ENCODE assay signal across 21 cellular contexts in genomic region chr5:139381837-139382361, GRCh38. TPM values are rescaled to one million over a fixed set of nuclear protein-coding genes. Genes with fewer than 3 reads are reported as not detected.
A peak's percentile ranks its signal among the peaks of the same experiment; 100 is the strongest.
DNase-seq lines count a peak whose midpoint lies in the region; ATAC-seq and TF ChIP-seq lines count a peak whose summit lies in the region.
"Had no signal": no experiment of that assay in that cellular context is flagged by ENCODE, and none has a peak within 500 bp of the region (broad histone marks: within the 10 kb centered on the region; RNA-seq: fewer than 3 reads in every experiment).

No MANE protein-coding gene starts in this region.

- TF ChIP-seq POLR2A in spleen (IDR thresholded peaks at IDR 0.05) = no peak

- H4K20me1 ChIP-seq in DND-41 (ENCODE audit: insufficient read depth, low read length) (peaks cover 14% of the 10 kb centered on the region), hepatocyte (ENCODE audit: insufficient read depth, poor library complexity, severe bottlenecking) (no peaks in the 10 kb centered on the region)

- H2AFZ ChIP-seq in DND-41 (ENCODE audit: low read depth, low read length) = no peak overlapping the region
- no peak overlapping the region for H2AFZ ChIP-seq in hepatocyte

- DNase-seq in DND-41 = peak; percentile 14
- DNase-seq in RWPE1 (ENCODE audit: low spot score) = no peak
- no peak for DNase-seq in hepatocyte (ENCODE audit: low spot score)
- peak; percentile 69 for DNase-seq in spleen
- no peak for DNase-seq in central memory CD4-positive, alpha-beta T cell
- DNase-seq in NCI-H1092 treated with DMSO at 0.1 percent for 48 hours (lab: John Stamatoyannopoulos, UW) = no peak
- DNase-seq in hippocampal formation (lab: John Stamatoyannopoulos, UW) = no peak
- DNase-seq: activated CD8-positive, alpha-beta T cell treated with anti-CD3 and anti-CD28 coated beads for 36 hours; activated T-cell treated with anti-CD3 and anti-CD28 coated beads for 4 hours; DMS79 treated with DMSO at 0.1 percent for 48 hours; left lung; NCI-H1417; NCI-H510A; nephron progenitor cell; SK-N-SH; stimulated activated CD4-positive, alpha-beta T cell treated with anti-CD3 and anti-CD28 coated beads, Interleukin-1b, Interleukin-23, amount 100 ng/mL, for 48 hours; stimulated activated naive CD4-positive, alpha-beta T cell had no signal

- H3K36me3 ChIP-seq in DND-41 (ENCODE audit: insufficient read depth, low read length) = peaks cover 32% of the 10 kb centered on the region
- H3K36me3 ChIP-seq in hepatocyte (replicated peaks; ENCODE audit: insufficient read depth, low read depth) = no peaks in the 10 kb centered on the region
- H3K36me3 ChIP-seq in spleen = peaks cover 0 to 18% (median 0%) of the 10 kb centered on the region in 6 donors
- H3K36me3 ChIP-seq: thoracic aorta had no signal

- CTCF ChIA-PET in RWPE1 (lab: Yijun Ruan, JAX) = no interaction called here

- no peak overlapping the region for H3K9ac ChIP-seq in DND-41 (ENCODE audit: low read depth, low read length)
- H3K9ac ChIP-seq: SK-N-SH had no signal

- H3K27ac ChIP-seq in DND-41 (ENCODE audit: low read length) = peak overlapping the region; percentile 47; the same call in 1 of the 2 replicates
- peak overlapping the region; percentile 68; the same call in 1 of the 2 replicates for H3K27ac ChIP-seq in RWPE1
- no peak overlapping the region for H3K27ac ChIP-seq in hepatocyte
- H3K27ac ChIP-seq in spleen = no peak overlapping the region
- H3K27ac ChIP-seq: left lung, thoracic aorta had no signal

- peaks cover 38% of the 10 kb centered on the region for H3K4me1 ChIP-seq in DND-41 (ENCODE audit: insufficient read depth, low read length)
- peaks cover 19% of the 10 kb centered on the region for H3K4me1 ChIP-seq in hepatocyte (ENCODE audit: insufficient read depth)
- peaks cover 11 to 52% (median 31%) of the 10 kb centered on the region in 6 donors for H3K4me1 ChIP-seq in spleen

- H3K27me3 ChIP-seq in DND-41 (ENCODE audit: insufficient read depth, low read length, poor library complexity) (no peaks in the 10 kb centered on the region), hepatocyte (no peaks in the 10 kb centered on the region), spleen (replicated peaks in 1 of 7) (no peaks in the 10 kb centered on the region)
- H3K27me3 ChIP-seq: left lung had no signal

- 80% methylated on average over 11 of the region's 19 CpGs for WGBS in hepatocyte (ENCODE audit: low lambda C conversion rate, missing lambda C conversion rate)
- WGBS in spleen, 5 donors = 74 to 88% (median 85%) methylated on average over 16 to 19 of the region's 19 CpGs

- H3K4me2 ChIP-seq in DND-41 (ENCODE audit: insufficient read depth, low read length) (no peak overlapping the region), hepatocyte (peak overlapping the region; percentile 62)
- H3K4me2 ChIP-seq: SK-N-SH had no signal

- TF ChIP-seq CTCF in DND-41 (IDR thresholded peaks at IDR 0.05; ENCODE audit: borderline replicate concordance, extremely low read depth, low read length, poor library complexity, severe bottlenecking) (no peak), RWPE1 (conservative IDR thresholded peaks at IDR 0.05; ENCODE audit: low read depth) (no peak), hepatocyte (IDR thresholded peaks at IDR 0.05; ENCODE audit: poor library complexity) (no peak), spleen (IDR thresholded peaks at IDR 0.05 in 8 of 11, conservative IDR thresholded peaks at IDR 0.05 in 3 of 11) (no peak)

- H3K9me3 ChIP-seq in DND-41 (ENCODE audit: insufficient read depth, low read length, severe bottlenecking) (no peaks in the 10 kb centered on the region), hepatocyte (ENCODE audit: low read depth) (no peaks in the 10 kb centered on the region), spleen (no peaks in the 10 kb centered on the region)
- H3K9me3 ChIP-seq: left lung, SK-N-SH, thoracic aorta had no signal

- intact Hi-C loops in spleen (cut with DNase I; ENCODE audit: low total_unique reads) = loop anchor here (10.0 kb wide), 1 partner anchor 87 kb away; the partner anchor contains the start of gene MATR3

- no peak overlapping the region for H3K4me3 ChIP-seq in DND-41 (ENCODE audit: low read depth in 1 of 2, low read length in 2 of 2)
- H3K4me3 ChIP-seq in hepatocyte = no peak overlapping the region
- H3K4me3 ChIP-seq in spleen = no peak overlapping the region
- H3K4me3 ChIP-seq: left lung, thoracic aorta had no signal

- H3K79me2 ChIP-seq in DND-41 (ENCODE audit: insufficient read depth, low read length) (peaks cover 18% of the 10 kb centered on the region), hepatocyte (no peaks in the 10 kb centered on the region)

- POLR2A ChIA-PET in RWPE1 (lab: Yijun Ruan, JAX; ENCODE audit: low non-redundant PET) = no interaction called here

- no peak for ATAC-seq in DND-41 (ENCODE audit: insufficient read depth, low read depth)
- ATAC-seq: activated CD8-positive, alpha-beta T cell treated with anti-CD3 and anti-CD28 coated beads for 36 hours; left lung; WTC11 had no signal

- no peaks in the 10 kb centered on the region for H3K9me2 ChIP-seq in hepatocyte (replicated peaks; ENCODE audit: insufficient read depth)
- H3K9me2 ChIP-seq: SK-N-SH had no signal

RNA-seq across cellular contexts. Expression of gene SLC23A1, which starts 1.2 kb away (rescaled TPM):
- total RNA-seq in hepatocyte = 13.4 and 19.6 TPM in 2 replicates
- 3.0 and 3.3 TPM in 2 replicates for polyA plus RNA-seq in hepatocyte
- total RNA-seq in spleen = 1 to 10 TPM in 4 of 7 donors, under 1 TPM in 2, not detected in 1; 0.28 to 2.4 (median 1.6) TPM
- polyA plus RNA-seq in spleen = 1 to 10 TPM in 1 of 3 donors, under 1 TPM in 2; 0.87 to 1.2 (median 0.89) TPM
- total RNA-seq: skeletal muscle tissue, thoracic aorta, WTC11 had no signal
- polyA plus RNA-seq: CD8-positive, alpha-beta memory T cell; SK-N-SH had no signal

RNA-seq across cellular contexts. Expression of gene MZB1, which starts 7.8 kb away (rescaled TPM):
- not detected in 2 replicates for total RNA-seq in hepatocyte
- 0.30 TPM in 1 of 2 replicates, not detected in the other for polyA plus RNA-seq in hepatocyte
- 100 to 1,000 TPM in 3 of 7 donors, 10 to 100 TPM in 4; 72.6 to 273 (median 97.8) TPM for total RNA-seq in spleen
- 100 to 1,000 TPM; 114 to 179 (median 144) TPM for polyA plus RNA-seq in spleen
- total RNA-seq: thoracic aorta had no signal
- polyA plus RNA-seq: SK-N-SH had no signal

RNA-seq across cellular contexts. Expression of gene PROB1, which starts 13.0 kb away (rescaled TPM):
- total RNA-seq in hepatocyte (0.63 and 0.68 TPM in 2 replicates), spleen (1 to 10 TPM; 1.1 to 3.2 (median 2.3) TPM)
- polyA plus RNA-seq in hepatocyte (0.10 TPM in 1 of 2 replicates, not detected in the other), spleen (1 to 10 TPM in 1 of 3 donors, under 1 TPM in 2; 0.33 to 1.3 (median 0.99) TPM)

RNA-seq across cellular contexts. Expression of gene SPATA24, which starts 22.0 kb away (rescaled TPM):
- total RNA-seq in hepatocyte = 2.6 and 6.3 TPM in 2 replicates
- 5.5 and 9.8 TPM in 2 replicates for polyA plus RNA-seq in hepatocyte
- total RNA-seq in spleen = 1 to 10 TPM; 2.1 to 7.6 (median 3.7) TPM
- polyA plus RNA-seq in spleen = 1 to 10 TPM; 8.5 to 9.5 (median 9.0) TPM

RNA-seq across cellular contexts. Expression of gene PAIP2, which starts 40.2 kb away (rescaled TPM):
- total RNA-seq in hepatocyte (62.1 and 65.3 TPM in 2 replicates), spleen (100 to 1,000 TPM in 2 of 7 donors, 10 to 100 TPM in 5; 73.2 to 117 (median 86.4) TPM)
- polyA plus RNA-seq in hepatocyte (77.5 and 86.3 TPM in 2 replicates), spleen (100 to 1,000 TPM in 2 of 3 donors, 10 to 100 TPM in 1; 90.6 to 119 (median 117) TPM)

Comparison
In these comparisons a context has a peak if more than half of its experiments do, and no peak if none do; other contexts are left out.
1. DNase-seq: peak in DND-41 (single experiment) and spleen (single experiment); none in RWPE1 (single experiment), hepatocyte (single experiment), central memory CD4-positive, alpha-beta T cell (single experiment), NCI-H1092 treated with DMSO at 0.1 percent for 48 hours (single experiment) and hippocampal formation (0 of 2).
2. H3K27ac ChIP-seq: peak in DND-41 (single experiment) and RWPE1 (single experiment); none in hepatocyte (single experiment) and spleen (0 of 8).
3. RNA of gene MZB1, which starts 7.8 kb away (total RNA-seq): 72.6 to 273 TPM in spleen; not detected in hepatocyte; every median in the first group is over 10 times any median in the second.